Comparison of ENCODE assay signal across 8 cellular contexts in genomic region chr7:45001138-45001694, GRCh38. TPM values are rescaled to one million over a fixed set of nuclear protein-coding genes. Genes with fewer than 3 reads are reported as not detected.
DNase-seq lines count a peak whose midpoint lies in the region; ATAC-seq and TF ChIP-seq lines count a peak whose summit lies in the region.

No MANE protein-coding gene starts in this region.

- H3K4me3 Mint-ChIP-seq in Caco-2 (ENCODE audit: unreplicated experiment) = peak overlapping the region; percentile 79

- no CpG with 5 or more reads among the region's 10 CpGs for WGBS in trophoblast cell (ENCODE audit: extremely low coverage, insufficient coverage, insufficient read length)

- no peak overlapping the region for H2BK5ac ChIP-seq in trophoblast cell (ENCODE audit: low read depth, low read length, poor library complexity)

- ATAC-seq in GM19452 (IDR thresholded peaks at IDR 0.05; ENCODE audit: unreplicated experiment) = peak; percentile 29

- no peak overlapping the region for H3K9ac ChIP-seq in trophoblast cell (ENCODE audit: low read length)

- no peaks in the 10 kb centered on the region for H3K9me3 Mint-ChIP-seq in Caco-2 (ENCODE audit: unreplicated experiment)

- no peak overlapping the region for H2AFZ ChIP-seq in trophoblast cell (ENCODE audit: insufficient read depth, low read length, poor library complexity)

- intact Hi-C loops in Caco-2 (cut with micrococcal nuclease; ENCODE audit: unreplicated experiment) = loop anchor here (2.0 kb wide), 1 partner anchor 110 kb away; the partner anchor contains the start of gene TBRG4

- H3K23ac ChIP-seq in trophoblast cell (ENCODE audit: low read length) = no peak overlapping the region

- H3K27ac Mint-ChIP-seq in Caco-2 (ENCODE audit: unreplicated experiment) = peak overlapping the region; percentile 95

- no peaks in the 10 kb centered on the region for H3K36me3 ChIP-seq in Caco-2 (ENCODE audit: control insufficient read depth, insufficient read depth, low read length)
- H3K36me3 ChIP-seq in MG63 = peaks cover 7% of the 10 kb centered on the region
- peaks cover 0 to 5% of the 10 kb centered on the region in 2 experiments for H3K36me3 ChIP-seq in trophoblast cell (ENCODE audit: control insufficient read depth in 1 of 2, insufficient read depth in 2 of 2, low read length in 2 of 2)

- no peak overlapping the region for H4K8ac ChIP-seq in trophoblast cell (ENCODE audit: low read depth, low read length)

- H3K14ac ChIP-seq in trophoblast cell (ENCODE audit: low read length) = no peak overlapping the region

- CTCF ChIA-PET in Caco-2 (lab: Charles Lee) = interaction anchor here (0.7 to 1.8 kb wide), 5 partner anchors 18 to 135 kb away, joined by 4 to 29 read pairs (median 5); partner anchors contain the start of gene TBRG4

- H3K27me3 ChIP-seq in Caco-2 (replicated peaks; ENCODE audit: control insufficient read depth, insufficient read depth, low read length) = no peaks in the 10 kb centered on the region
- no peaks in the 10 kb centered on the region for H3K27me3 ChIP-seq in MG63
- H3K27me3 ChIP-seq in trophoblast cell (ENCODE audit: insufficient read depth, low read length) = no peaks in the 10 kb centered on the region

- H3K79me2 ChIP-seq in trophoblast cell (ENCODE audit: control insufficient read depth, insufficient read depth, low read length, poor library complexity) = peaks cover 14% of the 10 kb centered on the region

- no peak overlapping the region for H3K18ac ChIP-seq in trophoblast cell (ENCODE audit: low read length)

- H3K4me3 ChIP-seq in Caco-2 (ENCODE audit: low read depth, low read length) (peak overlapping the region; percentile 78), MG63 (peak overlapping the region; percentile 84), trophoblast cell (ENCODE audit: low read depth, low read length) (no peak overlapping the region)

- H3K4me2 ChIP-seq in trophoblast cell (ENCODE audit: low read length) = peak overlapping the region; percentile 40

- H3K4ac ChIP-seq in trophoblast cell (ENCODE audit: low read depth, low read length) = peak overlapping the region; percentile 24

- no peak overlapping the region for H4K91ac ChIP-seq in trophoblast cell (ENCODE audit: low read depth, low read length)

- H3K4me1 ChIP-seq in Caco-2 (peaks cover 15% of the 10 kb centered on the region), trophoblast cell (ENCODE audit: control insufficient read depth in 1 of 2, insufficient read depth in 2 of 2, low read length in 2 of 2) (peaks cover 3 to 5% of the 10 kb centered on the region in 2 experiments)

- H3K36me3 Mint-ChIP-seq in Caco-2 (ENCODE audit: insufficient read depth, unreplicated experiment) = peaks cover 16% of the 10 kb centered on the region

- BruUV-seq in Caco-2 (replicated peaks; lab: Mats Ljungman, UMichigan) = no TSS peak

- peaks cover 16% of the 10 kb centered on the region for H3K4me1 Mint-ChIP-seq in Caco-2 (ENCODE audit: low read depth, unreplicated experiment)

- no peak overlapping the region for H2BK12ac ChIP-seq in trophoblast cell (ENCODE audit: low read length)

- no peak overlapping the region for H2BK120ac ChIP-seq in trophoblast cell (ENCODE audit: insufficient read depth, low read length, poor library complexity)

- POLR2A ChIA-PET in Caco-2 (lab: Charles Lee) = interaction anchor here (0.7 to 4.1 kb wide), 3 partner anchors 15 to 111 kb away, joined by 3 to 73 read pairs (median 7); partner anchors contain the start of gene TBRG4

- H3K27ac ChIP-seq in epithelial cell of prostate (peak overlapping the region; percentile 69), trophoblast cell (ENCODE audit: low read depth, low read length) (no peak overlapping the region)

- H3K27me3 Mint-ChIP-seq in Caco-2 (ENCODE audit: insufficient read depth, unreplicated experiment) = no peaks in the 10 kb centered on the region

- H4K12ac ChIP-seq in trophoblast cell (ENCODE audit: low read depth, low read length) = no peak overlapping the region

- TF ChIP-seq CTCF in Caco-2 (IDR thresholded peaks at IDR 0.05; ENCODE audit: insufficient read depth in 1 of 2, low read depth in 1 of 2, low read length in 1 of 2, severe bottlenecking in 1 of 2, unreplicated experiment in 1 of 2) = no peak

- H3K9me3 ChIP-seq in Caco-2 (no peaks in the 10 kb centered on the region), MG63 (no peaks in the 10 kb centered on the region), trophoblast cell (ENCODE audit: insufficient read depth, low read depth, low read length) (no peaks in the 10 kb centered on the region)

- no peak overlapping the region for H2AK5ac ChIP-seq in trophoblast cell (ENCODE audit: low read length)

- DNase-seq in Caco-2 (peak; percentile 52 to 62), MG63 (no peak), epithelial cell of prostate (ENCODE audit: low read depth, low spot score) (no peak), trophoblast cell (peak; percentile 34 to 58), COR-L47 (lab: John Stamatoyannopoulos, UW) (no peak), hippocampal formation (lab: John Stamatoyannopoulos, UW) (no peak)
- DNase-seq in activated CD8-positive, alpha-beta memory T cell treated with anti-CD3 and anti-CD28 coated beads for 24 hours = peak; percentile 77

- peaks cover 7% of the 10 kb centered on the region for H3K79me1 ChIP-seq in trophoblast cell (ENCODE audit: low read length)

RNA-seq across cellular contexts. Expression of gene CCM2, which starts 1.2 kb away (rescaled TPM):
- 28.1 and 28.2 TPM in 2 replicates for total RNA-seq in Caco-2 (2022)
- 43.2 and 50.6 TPM in 2 replicates for total RNA-seq in MG63 (2014; rRNA removed; shearing (Covaris generic); ENCODE audit: low replicate concordance)
- 25.9 and 26.5 TPM in 2 replicates for polyA plus RNA-seq in trophoblast cell (2013)

RNA-seq across cellular contexts. Expression of gene MYO1G, which starts 22.4 kb away (rescaled TPM):
- 0.19 and 0.36 TPM in 2 replicates for total RNA-seq in Caco-2 (2022)
- 0.03 TPM in 1 of 2 replicates, not detected in the other for total RNA-seq in MG63 (2014; rRNA removed; shearing (Covaris generic); ENCODE audit: low replicate concordance)
- 0.03 TPM in 2 replicates for polyA plus RNA-seq in trophoblast cell (2013)

Comparison
In these comparisons a context has a peak if more than half of its experiments do, and no peak if none do; other contexts are left out.
1. DNase-seq: peak in Caco-2 (2 of 2), activated CD8-positive, alpha-beta memory T cell treated with anti-CD3 and anti-CD28 coated beads for 24 hours (single experiment) and trophoblast cell (2 of 2); none in MG63 (single experiment), epithelial cell of prostate (single experiment), COR-L47 (single experiment) and hippocampal formation (0 of 2).